ENCODE assay signal across 9 cellular contexts in genomic region chr3:58998476-58999117, GRCh38. TPM values are rescaled to one million over a fixed set of nuclear protein-coding genes. Genes with fewer than 3 reads are reported as not detected.
A peak's percentile ranks its signal among the peaks of the same experiment; 100 is the strongest.
DNase-seq lines count a peak whose midpoint lies in the region; ATAC-seq and TF ChIP-seq lines count a peak whose summit lies in the region.
"Had no signal": no experiment of that assay in that cellular context is flagged by ENCODE, and none has a peak within 500 bp of the region (broad histone marks: within the 10 kb centered on the region; RNA-seq: fewer than 3 reads in every experiment).

No MANE protein-coding gene starts in this region.

- DNase-seq in LoVo (ENCODE audit: low spot score) = peak; percentile 61
- DNase-seq in cardiac fibroblast (ENCODE audit: low read depth in 2 of 2) = peak; percentile 82 to 98
- peak; percentile 6 to 47 for DNase-seq in trophoblast cell
- no peak for DNase-seq in amygdala (lab: John Stamatoyannopoulos, UW)
- no peak for DNase-seq in cortex of kidney (lab: John Stamatoyannopoulos, UW)
- DNase-seq: left colon, NCI-H2171 had no signal

- H3K4me3 ChIP-seq in cardiac fibroblast (replicated peaks in 1 of 2; ENCODE audit: low read depth in 2 of 2, low read length in 2 of 2) = no peak overlapping the region
- no peak overlapping the region for H3K4me3 ChIP-seq in trophoblast cell (ENCODE audit: low read depth, low read length)

- H2AFZ ChIP-seq in trophoblast cell (ENCODE audit: insufficient read depth, low read length, poor library complexity) = no peak overlapping the region

- ATAC-seq in GM18520 (IDR thresholded peaks at IDR 0.05; ENCODE audit: unreplicated experiment) (peak; percentile 84), HG03196 (IDR thresholded peaks at IDR 0.05; ENCODE audit: unreplicated experiment) (no peak)
- ATAC-seq: left colon had no signal

- no peak overlapping the region for H2BK12ac ChIP-seq in trophoblast cell (ENCODE audit: low read length)

- H3K18ac ChIP-seq in trophoblast cell (ENCODE audit: low read length) = no peak overlapping the region

- no peak overlapping the region for H4K12ac ChIP-seq in trophoblast cell (ENCODE audit: low read depth, low read length)

- H3K79me2 ChIP-seq in trophoblast cell (ENCODE audit: control insufficient read depth, insufficient read depth, low read length, poor library complexity) = no peaks in the 10 kb centered on the region

- H4K91ac ChIP-seq in trophoblast cell (ENCODE audit: low read depth, low read length) = no peak overlapping the region

- no peaks in the 10 kb centered on the region for H3K27me3 ChIP-seq in trophoblast cell (ENCODE audit: insufficient read depth, low read length)

- no peak overlapping the region for H3K14ac ChIP-seq in trophoblast cell (ENCODE audit: low read length)

- no peaks in the 10 kb centered on the region for H3K9me3 ChIP-seq in trophoblast cell (ENCODE audit: insufficient read depth, low read depth, low read length)

- H3K9ac ChIP-seq in trophoblast cell (ENCODE audit: low read length) = no peak overlapping the region

- no peak for TF ChIP-seq CTCF in cardiac fibroblast (IDR thresholded peaks at IDR 0.05; ENCODE audit: low read depth, low read length)

- no peak overlapping the region for H2AK5ac ChIP-seq in trophoblast cell (ENCODE audit: low read length)

- no peak overlapping the region for H3K23ac ChIP-seq in trophoblast cell (ENCODE audit: low read length)

- H3K79me1 ChIP-seq in trophoblast cell (ENCODE audit: low read length) = no peaks in the 10 kb centered on the region

- peaks cover 0 to 3% of the 10 kb centered on the region in 2 experiments for H3K4me1 ChIP-seq in trophoblast cell (ENCODE audit: control insufficient read depth in 1 of 2, insufficient read depth in 2 of 2, low read length in 2 of 2)

- H3K27ac ChIP-seq in trophoblast cell (ENCODE audit: low read depth, low read length) = no peak overlapping the region

- no peak overlapping the region for H2BK5ac ChIP-seq in trophoblast cell (ENCODE audit: low read depth, low read length, poor library complexity)

- H3K4me2 ChIP-seq in trophoblast cell (ENCODE audit: low read length) = no peak overlapping the region

- no peak overlapping the region for H4K8ac ChIP-seq in trophoblast cell (ENCODE audit: low read depth, low read length)

- WGBS in trophoblast cell (ENCODE audit: extremely low coverage, insufficient coverage, insufficient read length) = no CpG with 5 or more reads among the region's 4 CpGs

- no peak overlapping the region for H3K4ac ChIP-seq in trophoblast cell (ENCODE audit: low read depth, low read length)

- H2BK120ac ChIP-seq in trophoblast cell (ENCODE audit: insufficient read depth, low read length, poor library complexity) = no peak overlapping the region

- no peaks in the 10 kb centered on the region for H3K36me3 ChIP-seq in trophoblast cell (ENCODE audit: control insufficient read depth in 1 of 2, insufficient read depth in 2 of 2, low read length in 2 of 2)

RNA-seq across cellular contexts. Expression of gene CFAP20DC, which starts 51.2 kb away (rescaled TPM):
- 1.7 and 2.1 TPM in 2 replicates for polyA plus RNA-seq in trophoblast cell (2013)

Comparison
In these comparisons a context has a peak if more than half of its experiments do, and no peak if none do; other contexts are left out.
1. DNase-seq: peak in LoVo (single experiment), cardiac fibroblast (2 of 2) and trophoblast cell (2 of 2); none in amygdala (0 of 56) and cortex of kidney (single experiment).